9 cellular contexts compared by ENCODE assay signal in genomic region chr3:45972534-45973402, GRCh38. TPM values are rescaled to one million over a fixed set of nuclear protein-coding genes. Genes with fewer than 3 reads are reported as not detected.
A peak's percentile ranks its signal among the peaks of the same experiment; 100 is the strongest.
DNase-seq lines count a peak whose midpoint lies in the region; ATAC-seq and TF ChIP-seq lines count a peak whose summit lies in the region.
"Had no signal": no experiment of that assay in that cellular context is flagged by ENCODE, and none has a peak within 500 bp of the region (broad histone marks: within the 10 kb centered on the region; RNA-seq: fewer than 3 reads in every experiment).

No MANE protein-coding gene starts in this region.

- intact Hi-C loops in CD8-positive, alpha-beta T cell (cut with DNase I, micrococcal nuclease) = no loop called here

- H3K27ac ChIP-seq in CD8-positive, alpha-beta T cell (ENCODE audit: low read depth, low read length) = no peak overlapping the region

- peaks cover 78% of the 10 kb centered on the region for H3K4me1 Mint-ChIP-seq in CD8-positive, alpha-beta T cell (ENCODE audit: low read depth)
- H3K4me1 Mint-ChIP-seq in nephron progenitor cell = peaks cover 9% of the 10 kb centered on the region
- H3K4me1 Mint-ChIP-seq: endodermal cell had no signal

- no peak for DNase-seq in CD8-positive, alpha-beta T cell
- DNase-seq in KBM-7 (peak; percentile 85), astrocyte of the spinal cord (ENCODE audit: low read depth, low spot score) (peak; percentile 94), nephron progenitor cell (no peak), NCI-H146 treated with DMSO at 0.1 percent for 48 hours (lab: John Stamatoyannopoulos, UW; ENCODE audit: unreplicated experiment) (no peak), NCI-H1417 treated with DMSO at 0.1 percent for 48 hours (lab: John Stamatoyannopoulos, UW) (no peak)
- DNase-seq: endodermal cell had no signal

- H3K4me3 ChIP-seq in CD8-positive, alpha-beta T cell (ENCODE audit: low read depth, low read length) = no peak overlapping the region
- H3K4me3 ChIP-seq in astrocyte of the spinal cord (ENCODE audit: low read depth, low read length) = no peak overlapping the region

- H3K4me1 ChIP-seq in CD8-positive, alpha-beta T cell (ENCODE audit: insufficient read depth, low read length) = peaks cover 34% of the 10 kb centered on the region

- no peak overlapping the region for H3K4me3 Mint-ChIP-seq in CD8-positive, alpha-beta T cell
- no peak overlapping the region for H3K4me3 Mint-ChIP-seq in nephron progenitor cell
- H3K4me3 Mint-ChIP-seq: endodermal cell had no signal

- CTCF ChIA-PET in CD8-positive, alpha-beta T cell (lab: Charles Lee) = interaction anchor here (1.2 to 6.3 kb wide), 4 partner anchors 10 to 105 kb away, joined by 3 to 55 read pairs (median 4); no protein-coding TSS in a partner anchor

- no peaks in the 10 kb centered on the region for H3K9me3 Mint-ChIP-seq in CD8-positive, alpha-beta T cell
- no peaks in the 10 kb centered on the region for H3K9me3 Mint-ChIP-seq in nephron progenitor cell
- H3K9me3 Mint-ChIP-seq: endodermal cell had no signal

- peaks cover 72% of the 10 kb centered on the region for H3K36me3 Mint-ChIP-seq in CD8-positive, alpha-beta T cell
- peaks cover 44% of the 10 kb centered on the region for H3K36me3 Mint-ChIP-seq in nephron progenitor cell (ENCODE audit: low read depth)

- H3K27me3 Mint-ChIP-seq in CD8-positive, alpha-beta T cell (ENCODE audit: low read depth) = no peaks in the 10 kb centered on the region
- no peaks in the 10 kb centered on the region for H3K27me3 Mint-ChIP-seq in nephron progenitor cell (ENCODE audit: low read depth, poor library complexity)

- peaks cover 26% of the 10 kb centered on the region for H3K36me3 ChIP-seq in CD8-positive, alpha-beta T cell (ENCODE audit: insufficient read depth, low read length)

- no peaks in the 10 kb centered on the region for H3K9me3 ChIP-seq in CD8-positive, alpha-beta T cell (ENCODE audit: low read length)

- in situ Hi-C loops in KBM-7 (cut with MboI; ENCODE audit: low pct_unique_long_range_greater_than_20kb, low sequenced_read_pairs) (no loop called here), astrocyte of the spinal cord (cut with HindIII; ENCODE audit: low sequenced_read_pairs) (no loop called here)

- ATAC-seq in CD8-positive, alpha-beta T cell = no peak
- ATAC-seq in HG02623 (IDR thresholded peaks at IDR 0.05; ENCODE audit: unreplicated experiment) (no peak), GM21619 (IDR thresholded peaks at IDR 0.05; ENCODE audit: unreplicated experiment) (no peak)

- H3K27me3 ChIP-seq in CD8-positive, alpha-beta T cell (ENCODE audit: insufficient read depth, low read length) = no peaks in the 10 kb centered on the region

- TF ChIP-seq CTCF in CD8-positive, alpha-beta T cell (IDR thresholded peaks at IDR 0.05) = no peak
- TF ChIP-seq CTCF in astrocyte of the spinal cord (IDR thresholded peaks at IDR 0.05; ENCODE audit: low read depth, low read length) (no peak), nephron progenitor cell (IDR thresholded peaks at IDR 0.05) (no peak)

- POLR2A ChIA-PET in CD8-positive, alpha-beta T cell (lab: Charles Lee) = interaction anchor here (1.2 to 2.3 kb wide), 5 partner anchors 9 to 26 kb away, joined by 4 to 11 read pairs (median 5); no protein-coding TSS in a partner anchor

- H3K27ac Mint-ChIP-seq in CD8-positive, alpha-beta T cell = peak overlapping the region; percentile 69
- peak overlapping the region; percentile 81 for H3K27ac Mint-ChIP-seq in nephron progenitor cell
- H3K27ac Mint-ChIP-seq: endodermal cell had no signal

RNA-seq across cellular contexts. Expression of gene FYCO1, which starts 22.9 kb away (rescaled TPM):
- 10 to 100 TPM; 16.6 to 16.7 TPM for total RNA-seq in CD8-positive, alpha-beta T cell

RNA-seq across cellular contexts. Expression of gene CXCR6, which starts 29.5 kb away (rescaled TPM):
- total RNA-seq in CD8-positive, alpha-beta T cell = 10 to 100 TPM in 1 of 2 experiments, 1 to 10 TPM in 1; 9.2 to 11.0 TPM
- total RNA-seq: endodermal cell had no signal

RNA-seq across cellular contexts. Expression of gene XCR1, which starts 54.5 kb away (rescaled TPM):
- not detected for total RNA-seq in CD8-positive, alpha-beta T cell
- total RNA-seq: endodermal cell had no signal

Comparison
In these comparisons a context has a peak if more than half of its experiments do, and no peak if none do; other contexts are left out.
1. DNase-seq: peak in KBM-7 (single experiment) and astrocyte of the spinal cord (single experiment); none in CD8-positive, alpha-beta T cell (0 of 7), nephron progenitor cell (single experiment), NCI-H146 treated with DMSO at 0.1 percent for 48 hours (single experiment) and NCI-H1417 treated with DMSO at 0.1 percent for 48 hours (single experiment).